14 cellular contexts compared by ENCODE assay signal in genomic region chr15:31304074-31304648, GRCh38. TPM values are rescaled to one million over a fixed set of nuclear protein-coding genes. Genes with fewer than 3 reads are reported as not detected.
DNase-seq lines count a peak whose midpoint lies in the region; ATAC-seq, FAIRE-seq and TF ChIP-seq lines count a peak whose summit lies in the region.
"Had no signal": no experiment of that assay in that cellular context is flagged by ENCODE, and none has a peak within 500 bp of the region (broad histone marks: within the 10 kb centered on the region; RNA-seq: fewer than 3 reads in every experiment).

No MANE protein-coding gene starts in this region.

- H3K9ac ChIP-seq in GM23248: no peak overlapping the region

- H3K9me3 ChIP-seq in right atrium auricular region (no peaks in the 10 kb centered on the region), mucosa of descending colon (no peaks in the 10 kb centered on the region), GM23248 (ENCODE audit: low read depth) (no peaks in the 10 kb centered on the region)

- no peaks in the 10 kb centered on the region for H4K20me1 ChIP-seq in GM23248 (ENCODE audit: insufficient read depth)

- H3K27me3 ChIP-seq in right atrium auricular region: no peaks in the 10 kb centered on the region
- no peaks in the 10 kb centered on the region for H3K27me3 ChIP-seq in dorsolateral prefrontal cortex
- H3K27me3 ChIP-seq in GM23248 (replicated peaks; ENCODE audit: insufficient read depth): no peaks in the 10 kb centered on the region

- no peak overlapping the region for H3K4me3 ChIP-seq in right atrium auricular region
- H3K4me3 ChIP-seq in dorsolateral prefrontal cortex: no peak overlapping the region
- no peak overlapping the region for H3K4me3 ChIP-seq in mucosa of descending colon
- H3K4me3 ChIP-seq in GM23248: no peak overlapping the region
- H3K4me3 ChIP-seq: hepatocyte had no signal

- no peaks in the 10 kb centered on the region for H3K36me3 ChIP-seq in right atrium auricular region
- no peaks in the 10 kb centered on the region for H3K36me3 ChIP-seq in mucosa of descending colon (ENCODE audit: low read depth)
- H3K36me3 ChIP-seq in GM23248 (ENCODE audit: low read depth): no peaks in the 10 kb centered on the region

- in situ Hi-C loops in GM23248 (cut with MboI): no loop called here

- H3K27ac ChIP-seq in right atrium auricular region: no peak overlapping the region
- H3K27ac ChIP-seq in dorsolateral prefrontal cortex: peak overlapping the region in 58 of 59 donors; percentile 18 to 99 (median 94)
- no peak overlapping the region for H3K27ac ChIP-seq in GM23248
- H3K27ac ChIP-seq: hepatocyte, VCaP had no signal

- intact Hi-C loops in left cardiac atrium (cut with DNase I) (no loop called here), dorsolateral prefrontal cortex (cut with DNase I) (no loop called here), mucosa of descending colon (cut with DNase I, micrococcal nuclease) (no loop called here)

- no peaks in the 10 kb centered on the region for H3K9me2 ChIP-seq in GM23248 (ENCODE audit: insufficient read depth)

- 76 to 82% methylated on average over 7 to 11 of the region's 11 CpGs for WGBS in GM23248 (ENCODE audit: low coverage in 1 of 2, low lambda C conversion rate in 2 of 2, missing lambda C conversion rate in 2 of 2), 2 experiments

- no peak for FAIRE-seq in RCC 7860 (lab: Jason Lieb, UNC)

- no peak for ATAC-seq in left cardiac atrium
- ATAC-seq in mucosa of descending colon: peak; percentile 29

- TF ChIP-seq CTCF in right atrium auricular region (IDR thresholded peaks at IDR 0.05) (no peak), dorsolateral prefrontal cortex (IDR thresholded peaks at IDR 0.05 in 54 of 56, conservative IDR thresholded peaks at IDR 0.05 in 2 of 56; ENCODE audit: low read depth in 1 of 56, partially characterized antibody in 56 of 56) (no peak), mucosa of descending colon (IDR thresholded peaks at IDR 0.05) (no peak)

- no peaks in the 10 kb centered on the region for H3K79me2 ChIP-seq in GM23248 (ENCODE audit: insufficient read depth)
- H3K79me2 ChIP-seq: hepatocyte had no signal

- peak; percentile 56 for DNase-seq in right atrium auricular region (ENCODE audit: low spot score)
- no peak for DNase-seq in left cardiac atrium
- no peak for DNase-seq in dorsolateral prefrontal cortex
- no peak for DNase-seq in mucosa of descending colon
- DNase-seq in NCI-H2171 treated with DMSO at 0.1 percent for 48 hours (lab: John Stamatoyannopoulos, UW): no peak
- no peak for DNase-seq in RCC 7860 (ENCODE audit: low spot score)
- no peak for DNase-seq in GM23248
- DNase-seq in SHP77 (lab: John Stamatoyannopoulos, UW): no peak
- DNase-seq: activated CD4-positive, alpha-beta T cell treated with anti-CD3 and anti-CD28 coated beads, Interleukin-2, amount 50 U/mL, for 4 hours; islet precursor cell; Kasumi-1; NCI-H510A treated with DMSO at 0.1 percent for 48 hours had no signal

- no peak overlapping the region for H2AFZ ChIP-seq in GM23248
- H2AFZ ChIP-seq: hepatocyte had no signal

- H3K4me2 ChIP-seq in GM23248 (ENCODE audit: unreplicated experiment): no peak overlapping the region
- H3K4me2 ChIP-seq: hepatocyte had no signal

- H3F3A ChIP-seq in GM23248 (ENCODE audit: insufficient read depth): no peaks in the 10 kb centered on the region

- H3K4me1 ChIP-seq in right atrium auricular region (peaks cover 0 to 71% of the 10 kb centered on the region in 2 donors), mucosa of descending colon (ENCODE audit: low read depth) (peaks cover 5% of the 10 kb centered on the region), GM23248 (ENCODE audit: insufficient read depth) (no peaks in the 10 kb centered on the region)

RNA-seq across cellular contexts. Expression of gene KLF13, which starts 22.5 kb away (rescaled TPM):
- total RNA-seq in right atrium auricular region (10 to 100 TPM; 52.8 to 54.6 TPM), left cardiac atrium (10 to 100 TPM; 34.5 to 69.9 TPM), dorsolateral prefrontal cortex (100 to 1,000 TPM in 101 of 120 experiments, 10 to 100 TPM in 19; 73.4 to 179 (median 116) TPM), mucosa of descending colon (100 to 1,000 TPM in 1 of 3 donors, 10 to 100 TPM in 2; 72.4 to 107 (median 91.2) TPM)
- total RNA-seq in GM23248 (2014; rRNA removed; shearing (Covaris generic)): 27.8 and 38.9 TPM in 2 replicates
- polyA plus RNA-seq in GM23248 (2016; fragmentation: Nextera tagmentation; extraction: Ambion mirVana): 8.0 and 9.1 TPM in 2 replicates

Comparison
In these comparisons a context has a peak if more than half of its experiments do, and no peak if none do; other contexts are left out.
1. H3K27ac ChIP-seq: peak in dorsolateral prefrontal cortex (58 of 59); none in right atrium auricular region (0 of 2) and GM23248 (single experiment).